ENCODE assay signal across 8 cellular contexts in the genomic region with DNA sequence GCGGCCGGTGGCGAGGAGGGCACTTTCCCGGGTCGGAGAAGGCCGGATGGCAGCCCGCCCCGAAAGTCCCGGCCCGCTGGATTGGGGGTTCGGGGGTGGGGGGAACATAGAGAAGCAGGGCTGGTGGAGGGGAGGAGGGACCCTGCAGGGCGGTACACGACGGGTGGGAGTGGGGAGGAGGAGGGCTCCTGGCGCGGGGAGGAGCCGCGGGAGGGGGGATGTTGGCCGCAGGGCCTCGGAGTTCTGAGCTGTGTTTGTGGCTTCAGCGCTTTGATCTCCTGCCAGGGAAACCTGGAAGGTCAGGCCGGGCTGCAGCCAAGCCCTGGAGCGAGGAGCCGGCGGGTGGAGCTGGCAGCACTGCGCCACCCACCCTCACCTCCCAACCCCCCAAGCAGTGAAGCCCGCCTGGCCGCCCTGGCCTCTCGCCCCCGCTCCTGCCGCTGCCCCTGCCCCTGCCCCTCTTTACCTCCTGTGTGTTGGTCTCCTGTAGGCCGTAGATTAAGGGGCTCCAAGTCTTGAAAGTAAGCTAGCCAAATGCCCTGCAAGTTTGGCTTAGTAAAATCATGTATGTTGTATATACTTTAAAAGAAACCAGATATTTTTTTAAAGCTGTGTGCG. TPM values are rescaled to one million over a fixed set of nuclear protein-coding genes. Genes with fewer than 3 reads are reported as not detected.
DNase-seq lines count a peak whose midpoint lies in the region; ATAC-seq and TF ChIP-seq lines count a peak whose summit lies in the region.

No MANE protein-coding gene starts in this region.

- no peak overlapping the region for H3K9ac ChIP-seq in iPS-15b (ENCODE audit: low read depth, low read length)

- no peaks in the 10 kb centered on the region for H3K9me3 ChIP-seq in breast epithelium
- H3K9me3 ChIP-seq in iPS-15b (ENCODE audit: control insufficient read depth, insufficient read depth, low read length): no peaks in the 10 kb centered on the region

- H3K4me3 ChIP-seq in breast epithelium (peak overlapping the region; percentile 40 to 67 (median 56)), iPS-15b (ENCODE audit: low read depth, low read length) (peak overlapping the region; percentile 59)

- H3K4me1 ChIP-seq in breast epithelium: no peaks in the 10 kb centered on the region
- H3K4me1 ChIP-seq in iPS-15b (ENCODE audit: control insufficient read depth, insufficient read depth, low read length): peaks cover 16% of the 10 kb centered on the region

- DNase-seq in COR-L47 (lab: John Stamatoyannopoulos, UW) (peak; percentile 63), NCI-H1092 treated with DMSO at 0.1 percent for 48 hours (lab: John Stamatoyannopoulos, UW) (peak; percentile 73), breast epithelium (ENCODE audit: low spot score in 2 of 2) (peak; percentile 57 to 74), sciatic nerve (ENCODE audit: low spot score) (peak; percentile 80)

- peak overlapping the region; percentile 86 to 92 for H3K27ac ChIP-seq in breast epithelium

- TF ChIP-seq CTCF in breast epithelium (IDR thresholded peaks at IDR 0.05): no peak

- no peak for TF ChIP-seq POLR2A in breast epithelium (IDR thresholded peaks at IDR 0.05)

- no peaks in the 10 kb centered on the region for H3K36me3 ChIP-seq in breast epithelium
- H3K36me3 ChIP-seq in iPS-15b (ENCODE audit: control insufficient read depth, insufficient read depth, low read length): no peaks in the 10 kb centered on the region

- H3K27me3 ChIP-seq in breast epithelium: no peaks in the 10 kb centered on the region
- no peaks in the 10 kb centered on the region for H3K27me3 ChIP-seq in iPS-15b (ENCODE audit: control insufficient read depth, insufficient read depth, low read length)

- ATAC-seq in sciatic nerve: peak; percentile 81
- ATAC-seq in GM19395 (IDR thresholded peaks at IDR 0.05; ENCODE audit: unreplicated experiment): no peak
- no peak for ATAC-seq in HG02588 (IDR thresholded peaks at IDR 0.05; ENCODE audit: unreplicated experiment)
- no peak for ATAC-seq in HG03565 (IDR thresholded peaks at IDR 0.05; ENCODE audit: unreplicated experiment)

- intact Hi-C loops in breast epithelium (cut with DNase I; ENCODE audit: low total_unique reads) (loop anchor here (1.0 kb wide), 1 partner anchor 11 kb away; no protein-coding TSS in a partner anchor), sciatic nerve (cut with DNase I) (no loop called here)

RNA-seq across cellular contexts. Expression of gene C22orf31, which starts 30.9 kb away (rescaled TPM):
- total RNA-seq in breast epithelium (under 1 TPM in 1 of 3 donors, not detected in 2; 0.73 TPM), sciatic nerve (not detected)

RNA-seq across cellular contexts. Expression of gene KREMEN1, which starts 42.1 kb away (rescaled TPM):
- total RNA-seq in breast epithelium (10 to 100 TPM in 2 of 3 donors, 1 to 10 TPM in 1; 9.5 to 13.6 (median 13.5) TPM), sciatic nerve (21.5 TPM)
